23 cellular contexts compared by ENCODE assay signal in genomic region chr10:102984086-102984485, GRCh38.
"Had no signal": no experiment of that assay in that cellular context is flagged by ENCODE, and none has a peak within 500 bp of the region (broad histone marks: within the 10 kb centered on the region; RNA-seq: fewer than 3 reads in every experiment).

No MANE protein-coding gene starts in this region.

- H3K27ac Mint-ChIP-seq: mesothelial cell of epicardium; naive thymus-derived CD4-positive, alpha-beta T cell; natural killer cell treated with Interleukin-12 subunit alpha and Interleukin-12 subunit beta and Interleukin-15 and Interleukin-18, amount 100 ng/mL, for 72 hours; progenitor cell of endocrine pancreas; stimulated activated naive B cell treated with anti-CD40 and anti-IgM and Interleukin-4, amounts not matched to agents 10 μg/mL and 1 μg/mL and 100 μg/mL, for 72 hours had no signal

- H3K9me3 ChIP-seq: left ventricle myocardium inferior, ovary, right atrium auricular region, right lobe of liver, stomach, testis, thyroid gland, transverse colon, upper lobe of left lung had no signal

- H3K36me3 Mint-ChIP-seq: mesothelial cell of epicardium; natural killer cell treated with Interleukin-12 subunit alpha and Interleukin-12 subunit beta and Interleukin-15 and Interleukin-18, amount 100 ng/mL, for 72 hours had no signal

- ATAC-seq: naive thymus-derived CD4-positive, alpha-beta T cell; natural killer cell treated with Interleukin-12 subunit alpha and Interleukin-12 subunit beta and Interleukin-15 and Interleukin-18, amount 100 ng/mL, for 72 hours; right lobe of liver; stimulated activated naive B cell treated with anti-CD40 and anti-IgM and Interleukin-4, amounts not matched to agents 10 μg/mL and 1 μg/mL and 100 μg/mL, for 72 hours; stimulated activated naive CD8-positive, alpha-beta T cell treated with anti-CD3 and anti-CD28 coated beads, Interleukin-15, Interleukin-2, amounts not matched to agents 100 U/mL and 50 U/mL, for 24 hours had no signal

- DNase-seq: hypothalamus; immature natural killer cell; kidney; left ventricle myocardium inferior; mesendoderm; naive thymus-derived CD4-positive, alpha-beta T cell; ovary; right lobe of liver; stimulated activated CD4-positive, alpha-beta T cell treated with anti-CD3 and anti-CD28 coated beads, Interleukin-12 subunit alpha, Interleukin-12 subunit beta, amount 100 ng/mL, for 4 hours; stimulated activated CD4-positive, alpha-beta T cell treated with anti-CD3 and anti-CD28 coated beads, Interleukin-15, amount 100 ng/mL, for 24 hours; stimulated activated CD4-positive, alpha-beta T cell treated with anti-CD3 and anti-CD28 coated beads, Interleukin-2, amount 100 ng/mL, for 24 hours; stimulated activated CD4-positive, alpha-beta T cell treated with anti-CD3 and anti-CD28 coated beads, Interleukin-4, amount 100 ng/mL, for 1 hour; stimulated activated naive B cell treated with anti-CD40 and anti-IgM and Interleukin-4, amounts not matched to agents 10 μg/mL and 1 μg/mL and 100 μg/mL, for 72 hours; stimulated activated naive CD8-positive, alpha-beta T cell treated with anti-CD3 and anti-CD28 coated beads, Interleukin-15, Interleukin-2, amounts not matched to agents 100 U/mL and 50 U/mL, for 24 hours; stomach; testis; thyroid gland; transverse colon; upper lobe of left lung had no signal

- H3K27me3 Mint-ChIP-seq: naive thymus-derived CD4-positive, alpha-beta T cell; natural killer cell treated with Interleukin-12 subunit alpha and Interleukin-12 subunit beta and Interleukin-15 and Interleukin-18, amount 100 ng/mL, for 72 hours; progenitor cell of endocrine pancreas; stimulated activated naive B cell treated with anti-CD40 and anti-IgM and Interleukin-4, amounts not matched to agents 10 μg/mL and 1 μg/mL and 100 μg/mL, for 72 hours had no signal

- H3K4me1 Mint-ChIP-seq: immature natural killer cell had no signal

- H3K4me3 Mint-ChIP-seq: immature natural killer cell; mesothelial cell of epicardium; naive thymus-derived CD4-positive, alpha-beta T cell; natural killer cell treated with Interleukin-12 subunit alpha and Interleukin-12 subunit beta and Interleukin-15 and Interleukin-18, amount 100 ng/mL, for 72 hours; stimulated activated naive B cell treated with anti-CD40 and anti-IgM and Interleukin-4, amounts not matched to agents 10 μg/mL and 1 μg/mL and 100 μg/mL, for 72 hours had no signal
